Comparison of ENCODE assay signal across 9 cellular contexts in genomic region chr9:120714846-120715231, GRCh38. TPM values are rescaled to one million over a fixed set of nuclear protein-coding genes. Genes with fewer than 3 reads are reported as not detected.
DNase-seq lines count a peak whose midpoint lies in the region; ATAC-seq and TF ChIP-seq lines count a peak whose summit lies in the region.
"Had no signal": no experiment of that assay in that cellular context is flagged by ENCODE, and none has a peak within 500 bp of the region (broad histone marks: within the 10 kb centered on the region; RNA-seq: fewer than 3 reads in every experiment).

No MANE protein-coding gene starts in this region.

- peak overlapping the region in 7 of 10 donors; percentile 20 to 86 (median 68) for H3K27ac Mint-ChIP-seq in naive thymus-derived CD8-positive, alpha-beta T cell

- no peaks in the 10 kb centered on the region for H3K36me3 Mint-ChIP-seq in naive thymus-derived CD8-positive, alpha-beta T cell

- H3K9me3 ChIP-seq in HUES6 (ENCODE audit: control insufficient read depth, insufficient read depth, low read depth, low read length) (no peaks in the 10 kb centered on the region), colonic mucosa (no peaks in the 10 kb centered on the region)

- H3K36me3 ChIP-seq in HUES6 (ENCODE audit: control insufficient read depth, insufficient read depth, low read length) (no peaks in the 10 kb centered on the region), colonic mucosa (no peaks in the 10 kb centered on the region)

- peak in 1 of 2 donors; percentile 59 for ATAC-seq in naive thymus-derived CD8-positive, alpha-beta T cell

- H3K27me3 Mint-ChIP-seq in naive thymus-derived CD8-positive, alpha-beta T cell, result no peaks in the 10 kb centered on the region

- peaks cover 18 to 39% (median 29%) of the 10 kb centered on the region in 4 donors for H3K4me1 Mint-ChIP-seq in naive thymus-derived CD8-positive, alpha-beta T cell

- peak overlapping the region; percentile 76 for H3K27ac ChIP-seq in HUES6 (ENCODE audit: low read depth, low read length)
- H3K27ac ChIP-seq in colonic mucosa, result peak overlapping the region; percentile 68

- intact Hi-C loops in colonic mucosa (cut with DNase I), result no loop called here

- H3K4me1 ChIP-seq in HUES6 (ENCODE audit: control insufficient read depth, insufficient read depth, low read length) (peaks cover 13% of the 10 kb centered on the region; the same call in 1 of the 2 replicates), colonic mucosa (peaks cover 4% of the 10 kb centered on the region)

- peak overlapping the region; percentile 78 to 96 (median 85) for H3K4me3 Mint-ChIP-seq in naive thymus-derived CD8-positive, alpha-beta T cell

- H3K27me3 ChIP-seq in HUES6 (ENCODE audit: control insufficient read depth, insufficient read depth, low read length) (peaks cover 24% of the 10 kb centered on the region), colonic mucosa (no peaks in the 10 kb centered on the region)

- POLR2A ChIA-PET in naive thymus-derived CD8-positive, alpha-beta T cell (lab: Charles Lee), result interaction anchor here (0.6 to 1.5 kb wide), 6 partner anchors 10 to 663 kb away, joined by 3 to 4 read pairs (median 3); no protein-coding TSS in a partner anchor

- H3K9ac ChIP-seq in HUES6 (ENCODE audit: low read length) (peak overlapping the region; percentile 84), colonic mucosa (ENCODE audit: low read depth in 2 of 2, low read length in 2 of 2) (peak overlapping the region; percentile 85 to 87)

- TF ChIP-seq CTCF in colonic mucosa (IDR thresholded peaks at IDR 0.05), result no peak

- peak; percentile 12 for DNase-seq in DMS79 (lab: John Stamatoyannopoulos, UW)
- no peak for DNase-seq in DMS79 treated with DMSO at 0.1 percent for 48 hours (lab: John Stamatoyannopoulos, UW)
- peak; percentile 41 for DNase-seq in colonic mucosa
- DNase-seq in naive thymus-derived CD8-positive, alpha-beta T cell, result no peak
- DNase-seq in effector CD4-positive, alpha-beta T cell, result no peak
- DNase-seq in NCI-H1092 treated with DMSO at 0.1 percent for 48 hours (lab: John Stamatoyannopoulos, UW), result no peak
- no peak for DNase-seq in NCI-H1417 treated with DMSO at 0.1 percent for 48 hours (lab: John Stamatoyannopoulos, UW)

- H3K4me3 ChIP-seq in HUES6 (ENCODE audit: low read depth, low read length), result peak overlapping the region; percentile 82
- H3K4me3 ChIP-seq in colonic mucosa, result peak overlapping the region; percentile 66

- H3K9me3 Mint-ChIP-seq in naive thymus-derived CD8-positive, alpha-beta T cell, result no peaks in the 10 kb centered on the region
- H3K9me3 Mint-ChIP-seq: activated naive CD4-positive, alpha-beta T cell treated with anti-CD3 and anti-CD28 coated beads, Interleukin-2, amount 50 U/mL, for 72 hours had no signal

RNA-seq across cellular contexts. Expression of gene MEGF9, which starts 0.6 kb away (rescaled TPM):
- 1 to 10 TPM; 7.2 to 9.0 TPM for total RNA-seq in colonic mucosa
- total RNA-seq in naive thymus-derived CD8-positive, alpha-beta T cell, result 10 to 100 TPM; 11.1 TPM
- 1 to 10 TPM; 3.0 to 4.9 (median 4.5) TPM for polyA plus RNA-seq in naive thymus-derived CD8-positive, alpha-beta T cell

Comparison
In these comparisons a context has a peak if more than half of its experiments do, and no peak if none do; other contexts are left out.
1. DNase-seq: peak in DMS79 (single experiment) and colonic mucosa (single experiment); none in DMS79 treated with DMSO at 0.1 percent for 48 hours (single experiment), naive thymus-derived CD8-positive, alpha-beta T cell (0 of 10), effector CD4-positive, alpha-beta T cell (single experiment), NCI-H1092 treated with DMSO at 0.1 percent for 48 hours (single experiment) and NCI-H1417 treated with DMSO at 0.1 percent for 48 hours (single experiment).